Comparison of ENCODE assay signal across 16 cellular contexts in genomic region chr17:72332367-72332766, GRCh38.
DNase-seq lines count a peak whose midpoint lies in the region; ATAC-seq, FAIRE-seq and TF ChIP-seq lines count a peak whose summit lies in the region.
"Had no signal": no experiment of that assay in that cellular context is flagged by ENCODE, and none has a peak within 500 bp of the region (broad histone marks: within the 10 kb centered on the region; RNA-seq: fewer than 3 reads in every experiment).

No MANE protein-coding gene starts in this region.

- peaks cover 3% of the 10 kb centered on the region for H3K9me3 Mint-ChIP-seq in neural progenitor cell
- H3K9me3 Mint-ChIP-seq: activated CD4-positive, alpha-beta T cell treated with anti-CD3 and anti-CD28 coated beads, Interleukin-2, amount 10 ng/mL, durations not matched to agents 24 days and 14 days had no signal

- POLR2A ChIA-PET in HepG2 (lab: Yijun Ruan, JAX) = interaction anchor here (0.8 kb wide), 1 partner anchor 81 kb away, joined by 3 read pairs; no protein-coding TSS in a partner anchor

- H3K9ac ChIP-seq in HepG2 (ENCODE audit: insufficient read depth, low read depth, low read length) = no peak overlapping the region
- no peak overlapping the region for H3K9ac ChIP-seq in neural progenitor cell
- H3K9ac ChIP-seq: KMS-11 had no signal

- in situ Hi-C loops in HepG2 (cut with HindIII; ENCODE audit: extremely low pct_ligation_motif_present, low pct_unique_long_range_greater_than_20kb) = no loop called here

- H3K4me3 Mint-ChIP-seq in neural progenitor cell = no peak overlapping the region
- H3K4me3 Mint-ChIP-seq: activated CD4-positive, alpha-beta T cell treated with anti-CD3 and anti-CD28 coated beads, Interleukin-2, amount 10 ng/mL, durations not matched to agents 24 days and 14 days; T-cell had no signal

- BruUV-seq in HepG2 (replicated peaks; lab: Mats Ljungman, UMichigan) = no TSS peak

- no peak for TF ChIP-seq POLR2A in HepG2 (IDR thresholded peaks at IDR 0.05; ENCODE audit: insufficient read depth in 1 of 2, low read depth in 2 of 2, low read length in 2 of 2)
- no peak for TF ChIP-seq POLR2A in right lobe of liver (IDR thresholded peaks at IDR 0.05)

- H3K4me1 Mint-ChIP-seq in neural progenitor cell = peaks cover 11% of the 10 kb centered on the region
- H3K4me1 Mint-ChIP-seq: activated CD4-positive, alpha-beta T cell treated with anti-CD3 and anti-CD28 coated beads, Interleukin-2, amount 10 ng/mL, durations not matched to agents 24 days and 14 days; T-cell had no signal

- H2AFZ ChIP-seq in HepG2 (ENCODE audit: low read length) = no peak overlapping the region
- H2AFZ ChIP-seq in neural progenitor cell (replicated peaks) = no peak overlapping the region

- H4K20me1 ChIP-seq in HepG2 (ENCODE audit: insufficient read depth, low read length) (no peaks in the 10 kb centered on the region), neural progenitor cell (ENCODE audit: low read depth) (no peaks in the 10 kb centered on the region)

- H3K79me2 ChIP-seq in HepG2 (ENCODE audit: insufficient read depth, low read length) (no peaks in the 10 kb centered on the region), neural progenitor cell (ENCODE audit: low read depth) (no peaks in the 10 kb centered on the region)

- CTCF ChIA-PET in HepG2 (lab: Yijun Ruan, JAX; ENCODE audit: low intra/inter-chr PET ratio, low total read pairs) = no interaction called here

- DNase-seq in HepG2 (ENCODE audit: low spot score) (no peak), right lobe of liver (no peak), SW 1271 (lab: John Stamatoyannopoulos, UW) (no peak), pons (ENCODE audit: low spot score) (no peak), neural progenitor cell (ENCODE audit: low spot score) (no peak)
- DNase-seq in stimulated activated CD4-positive, alpha-beta T cell treated with anti-CD3 and anti-CD28 coated beads, Interleukin-4, amount 100 ng/mL, for 4 hours = no peak
- DNase-seq: activated CD4-positive, alpha-beta T cell treated with anti-CD3 and anti-CD28 coated beads, Interleukin-2, amount 10 ng/mL, durations not matched to agents 24 days and 14 days; hippocampal formation; T-cell had no signal

- no peaks in the 10 kb centered on the region for H3F3A ChIP-seq in neural progenitor cell (ENCODE audit: low read depth)

- intact Hi-C loops in HepG2 (cut with micrococcal nuclease; ENCODE audit: unreplicated experiment) (loop anchor here (10.0 kb wide), 1 partner anchor 178 kb away; no protein-coding TSS in a partner anchor), right lobe of liver (cut with DNase I) (no loop called here)

- H3K27me3 ChIP-seq in HepG2 (ENCODE audit: control insufficient read depth in 1 of 2, insufficient read depth in 2 of 2, low read length in 2 of 2) = no peaks in the 10 kb centered on the region
- no peaks in the 10 kb centered on the region for H3K27me3 ChIP-seq in right lobe of liver
- no peaks in the 10 kb centered on the region for H3K27me3 ChIP-seq in neural progenitor cell
- H3K27me3 ChIP-seq: cardiac muscle cell had no signal

- H3K27ac ChIP-seq in HepG2 (ENCODE audit: extremely low read length, insufficient read depth, low read length) = no peak overlapping the region
- no peak overlapping the region for H3K27ac ChIP-seq in right lobe of liver
- no peak overlapping the region for H3K27ac ChIP-seq in neural progenitor cell
- H3K27ac ChIP-seq: cardiac muscle cell, KMS-11, tibial nerve had no signal

- no peaks in the 10 kb centered on the region for H3K9me3 ChIP-seq in HepG2 (ENCODE audit: low read length)
- H3K9me3 ChIP-seq in right lobe of liver = no peaks in the 10 kb centered on the region
- H3K9me3 ChIP-seq in neural progenitor cell (ENCODE audit: low read depth) = no peaks in the 10 kb centered on the region
- H3K9me3 ChIP-seq: tibial nerve had no signal

- H3K4me1 ChIP-seq in HepG2 (ENCODE audit: insufficient read depth, low read length) = peaks cover 5% of the 10 kb centered on the region
- H3K4me1 ChIP-seq in right lobe of liver = no peaks in the 10 kb centered on the region
- peaks cover 9% of the 10 kb centered on the region for H3K4me1 ChIP-seq in neural progenitor cell
- H3K4me1 ChIP-seq: tibial nerve had no signal

- TF ChIP-seq RAD21 in HepG2 (CRISPR knock-in tag; IDR thresholded peaks at IDR 0.05) = no peak

- H3K27ac Mint-ChIP-seq in neural progenitor cell = no peak overlapping the region
- H3K27ac Mint-ChIP-seq: activated CD4-positive, alpha-beta T cell treated with anti-CD3 and anti-CD28 coated beads, Interleukin-2, amount 10 ng/mL, durations not matched to agents 24 days and 14 days; T-cell had no signal

- H3K36me3 ChIP-seq in HepG2 (replicated peaks in 1 of 2; ENCODE audit: control insufficient read depth in 1 of 2, insufficient read depth in 2 of 2, low read length in 2 of 2) (no peaks in the 10 kb centered on the region), right lobe of liver (no peaks in the 10 kb centered on the region), neural progenitor cell (no peaks in the 10 kb centered on the region)
- H3K36me3 ChIP-seq: cardiac muscle cell, tibial nerve had no signal

- 91% methylated on average over 3 of the region's 3 CpGs for WGBS in HepG2 (ENCODE audit: low lambda C conversion rate)
- 40% methylated on average over 3 of the region's 3 CpGs for WGBS in right lobe of liver (ENCODE audit: insufficient coverage, low coverage, low lambda C conversion rate, missing lambda C conversion rate)

- TF ChIP-seq EP300 in HepG2 (IDR thresholded peaks at IDR 0.05; ENCODE audit: low read depth in 2 of 2, low read length in 2 of 2) = no peak
- TF ChIP-seq EP300 in HepG2 (CRISPR knock-in tag; IDR thresholded peaks at IDR 0.05; ENCODE audit: borderline replicate concordance) = no peak

- no peak for ATAC-seq in HepG2
- ATAC-seq in right lobe of liver = no peak
- ATAC-seq in HG02642 (IDR thresholded peaks at IDR 0.05; ENCODE audit: poor library complexity, unreplicated experiment) = peak; percentile 73
- ATAC-seq in HG03442 (IDR thresholded peaks at IDR 0.05; ENCODE audit: unreplicated experiment) = peak; percentile 81
- ATAC-seq: HCT116, T-cell had no signal

- H3K36me3 Mint-ChIP-seq in neural progenitor cell = no peaks in the 10 kb centered on the region
- H3K36me3 Mint-ChIP-seq: T-cell had no signal

- no peak overlapping the region for H3K4me3 ChIP-seq in HepG2 (replicated peaks in 1 of 3; ENCODE audit: insufficient read depth in 1 of 3, low read depth in 2 of 3, low read length in 3 of 3)
- no peak overlapping the region for H3K4me3 ChIP-seq in right lobe of liver
- H3K4me3 ChIP-seq in neural progenitor cell = no peak overlapping the region
- H3K4me3 ChIP-seq: cardiac muscle cell, tibial nerve had no signal

- FAIRE-seq in HepG2 (lab: Jason Lieb, UNC) = no peak
- FAIRE-seq: endothelial cell of umbilical vein had no signal

- peaks cover 7% of the 10 kb centered on the region for H3K27me3 Mint-ChIP-seq in neural progenitor cell (ENCODE audit: insufficient read depth, low read depth)

- no peak overlapping the region for H3K4me2 ChIP-seq in HepG2 (ENCODE audit: low read depth, low read length)
- no peak overlapping the region for H3K4me2 ChIP-seq in neural progenitor cell
- H3K4me2 ChIP-seq: KMS-11 had no signal

- TF ChIP-seq CTCF in HepG2 (CRISPR knock-in tag; IDR thresholded peaks at IDR 0.05) (no peak), right lobe of liver (IDR thresholded peaks at IDR 0.05) (no peak), neural progenitor cell (IDR thresholded peaks at IDR 0.05) (no peak)

TF ChIP-seq in HepG2, 621 proteins besides CTCF, POLR2A, EP300 and RAD21:
- TF ChIP-seq GPBP1L1 (CRISPR knock-in tag; IDR thresholded peaks at IDR 0.05) (no peak), PBX3 (CRISPR knock-in tag; IDR thresholded peaks at IDR 0.05; ENCODE audit: borderline replicate concordance) (no peak), ZNF10 (CRISPR knock-in tag; IDR thresholded peaks at IDR 0.05; ENCODE audit: borderline replicate concordance, low read depth) (no peak), ZNF770 (CRISPR knock-in tag; IDR thresholded peaks at IDR 0.05) (peak; percentile 65), TAF15 (IDR thresholded peaks at IDR 0.05; ENCODE audit: low read depth, low read length, poor library complexity, severe bottlenecking) (no peak)

Comparison
In these comparisons a context has a peak if more than half of its experiments do, and no peak if none do; other contexts are left out.
1. ATAC-seq: peak in HG02642 (single experiment) and HG03442 (single experiment); none in HepG2 (single experiment) and right lobe of liver (0 of 4).